In genomic region chr18:70464343-70465114, GRCh38 we compare ENCODE assay signal across 8 cellular contexts.
A peak's percentile ranks its signal among the peaks of the same experiment; 100 is the strongest.
DNase-seq lines count a peak whose midpoint lies in the region; ATAC-seq, FAIRE-seq and TF ChIP-seq lines count a peak whose summit lies in the region.

No MANE protein-coding gene starts in this region.

- H2AFZ ChIP-seq in PC-3 (ENCODE audit: low read length) (peak overlapping the region; percentile 69), neuron (ENCODE audit: low read depth, low read length) (no peak overlapping the region)

- H3K27me3 ChIP-seq in HUES48 (ENCODE audit: control insufficient read depth, insufficient read depth, low read length) (0 out of 2 replicates have a peak, but pooled peaks cover 4% of the 10 kb centered on the region), PC-3 (ENCODE audit: low read length) (no peaks in the 10 kb centered on the region), neuron (ENCODE audit: insufficient read depth, low read length) (no peaks in the 10 kb centered on the region)

- H3K36me3 ChIP-seq in HUES48 (ENCODE audit: control insufficient read depth, insufficient read depth, low read length), result no peaks in the 10 kb centered on the region
- H3K36me3 ChIP-seq in PC-3 (ENCODE audit: low read depth, low read length), result no peaks in the 10 kb centered on the region
- no peaks in the 10 kb centered on the region for H3K36me3 ChIP-seq in neuron (ENCODE audit: insufficient read depth, low read length)

- H3K4me3 ChIP-seq in HUES48 (ENCODE audit: low read depth, low read length), result peak overlapping the region; percentile 61
- H3K4me3 ChIP-seq in PC-3 (ENCODE audit: low read length), result peak overlapping the region; percentile 55
- H3K4me3 ChIP-seq in neuron (ENCODE audit: low read length), result peak overlapping the region; percentile 61

- no peaks in the 10 kb centered on the region for H3K36me3 Mint-ChIP-seq in activated naive CD8-positive, alpha-beta T cell treated with anti-CD3 and anti-CD28 coated beads, Interleukin-2, amount 50 U/mL, for 24 hours (ENCODE audit: low read depth)

- H3K4me1 Mint-ChIP-seq in activated naive CD8-positive, alpha-beta T cell treated with anti-CD3 and anti-CD28 coated beads, Interleukin-2, amount 50 U/mL, for 24 hours, result peaks cover 4% of the 10 kb centered on the region

- DNase-seq in D341Med (ENCODE audit: low spot score) (peak; percentile 86), PC-3 (peak; percentile 80), head of caudate nucleus (peak; percentile 78 to 97 (median 89)), urothelium cell line (ENCODE audit: low spot score) (peak; percentile 74), GM19240 (ENCODE audit: insufficient read length, low spot score) (no peak)
- peak; percentile 49 for DNase-seq in activated naive CD8-positive, alpha-beta T cell treated with anti-CD3 and anti-CD28 coated beads, Interleukin-2, amount 50 U/mL, for 24 hours

- H3K27ac Mint-ChIP-seq in activated naive CD8-positive, alpha-beta T cell treated with anti-CD3 and anti-CD28 coated beads, Interleukin-2, amount 50 U/mL, for 24 hours, result no peak overlapping the region

- peak overlapping the region; percentile 71 for H3K4me2 ChIP-seq in PC-3 (ENCODE audit: low read length)

- TF ChIP-seq CTCF in PC-3 (conservative IDR thresholded peaks at IDR 0.05; ENCODE audit: low read depth, low read length), result peak; percentile 46

- no peak overlapping the region for H3K9ac ChIP-seq in HUES48 (ENCODE audit: low read depth, low read length)
- H3K9ac ChIP-seq in PC-3 (ENCODE audit: low read length), result no peak overlapping the region

- no peaks in the 10 kb centered on the region for H4K20me1 ChIP-seq in PC-3 (ENCODE audit: low read length)

- no TSS peak for BruUV-seq in PC-3 (replicated peaks; lab: Mats Ljungman, UMichigan)

- POLR2A ChIA-PET in PC-3 (lab: Charles Lee; ENCODE audit: unreplicated experiment), result no interaction called here

- intact Hi-C loops in PC-3 (cut with micrococcal nuclease), result no loop called here
- intact Hi-C loops in head of caudate nucleus (cut with DNase I), result no loop called here

- H3K4me1 ChIP-seq in HUES48 (ENCODE audit: control insufficient read depth, insufficient read depth, low read length) (peaks cover 3% of the 10 kb centered on the region; the same call in 1 of the 2 replicates), PC-3 (ENCODE audit: insufficient read depth, low read length) (peaks cover 8% of the 10 kb centered on the region), neuron (ENCODE audit: insufficient read depth, low read length) (peaks cover 13% of the 10 kb centered on the region)

- H3K9me2 ChIP-seq in PC-3 (replicated peaks; ENCODE audit: low read length), result no peaks in the 10 kb centered on the region

- CTCF ChIA-PET in PC-3 (lab: Charles Lee), result no interaction called here

- H3K9me3 Mint-ChIP-seq in activated naive CD8-positive, alpha-beta T cell treated with anti-CD3 and anti-CD28 coated beads, Interleukin-2, amount 50 U/mL, for 24 hours, result no peaks in the 10 kb centered on the region

- peaks cover 29% of the 10 kb centered on the region for H3K27me3 Mint-ChIP-seq in activated naive CD8-positive, alpha-beta T cell treated with anti-CD3 and anti-CD28 coated beads, Interleukin-2, amount 50 U/mL, for 24 hours

- H3K4me3 Mint-ChIP-seq in activated naive CD8-positive, alpha-beta T cell treated with anti-CD3 and anti-CD28 coated beads, Interleukin-2, amount 50 U/mL, for 24 hours, result peak overlapping the region; percentile 72

- H3K27ac ChIP-seq in HUES48 (ENCODE audit: low read depth, low read length) (no peak overlapping the region), PC-3 (ENCODE audit: low read length) (no peak overlapping the region)

- peak; percentile 75 for FAIRE-seq in urothelium cell line (lab: Jason Lieb, UNC)

- no peaks in the 10 kb centered on the region for H3K9me3 ChIP-seq in HUES48 (ENCODE audit: control insufficient read depth, insufficient read depth, low read length)
- H3K9me3 ChIP-seq in PC-3 (ENCODE audit: low read length), result no peaks in the 10 kb centered on the region
- H3K9me3 ChIP-seq in neuron (ENCODE audit: low read length), result no peaks in the 10 kb centered on the region

- no peaks in the 10 kb centered on the region for H3K79me2 ChIP-seq in PC-3 (ENCODE audit: low read length)

- ATAC-seq in PC-3, result peak; percentile 94
- ATAC-seq in activated naive CD8-positive, alpha-beta T cell treated with anti-CD3 and anti-CD28 coated beads, Interleukin-2, amount 50 U/mL, for 24 hours, result no peak

- no peaks in the 10 kb centered on the region for H3F3A ChIP-seq in PC-3 (ENCODE audit: low read length, unreplicated experiment)
